ENCODE assay signal across 22 cellular contexts in genomic region chr3:127962937-127963336, GRCh38. TPM values are rescaled to one million over a fixed set of nuclear protein-coding genes. Genes with fewer than 3 reads are reported as not detected.
"Had no signal": no experiment of that assay in that cellular context is flagged by ENCODE, and none has a peak within 500 bp of the region (broad histone marks: within the 10 kb centered on the region; RNA-seq: fewer than 3 reads in every experiment).

No MANE protein-coding gene starts in this region.

- H3K27ac Mint-ChIP-seq: activated CD4-positive, alpha-beta memory T cell treated with anti-CD3 and anti-CD28 coated beads, Interleukin-2, amount 10 ng/mL, durations not matched to agents 7 days and 5 days; activated CD4-positive, alpha-beta T cell treated with anti-CD3 and anti-CD28 coated beads, Interleukin-2, amount 10 ng/mL, durations not matched to agents 24 days and 14 days; activated T-helper 17 cell treated with anti-CD3 and anti-CD28 coated beads, Interleukin-2, amount 50 U/mL, for 72 hours; natural killer cell treated with Interleukin-12 subunit alpha and Interleukin-12 subunit beta and Interleukin-15 and Interleukin-18, amount 100 ng/mL, for 72 hours; T-helper 17 cell had no signal

- H3K36me3 Mint-ChIP-seq: natural killer cell treated with Interleukin-12 subunit alpha and Interleukin-12 subunit beta and Interleukin-15 and Interleukin-18, amount 100 ng/mL, for 72 hours had no signal

- ATAC-seq: activated T-cell treated with anti-CD3 and anti-CD28 coated beads, Interleukin-2, amount 50 U/mL, for 4 hours; activated T-helper 17 cell treated with anti-CD3 and anti-CD28 coated beads, Interleukin-2, amount 50 U/mL, for 72 hours; esophagus mucosa; heart left ventricle; mucosa of descending colon; natural killer cell treated with Interleukin-12 subunit alpha and Interleukin-12 subunit beta and Interleukin-15 and Interleukin-18, amount 100 ng/mL, for 72 hours; stimulated activated naive CD8-positive, alpha-beta T cell treated with anti-CD3 and anti-CD28 coated beads, Interleukin-15, Interleukin-2, amounts not matched to agents 100 U/mL and 50 U/mL, for 24 hours; T-helper 17 cell had no signal

- H3K9me3 Mint-ChIP-seq: activated CD4-positive, alpha-beta memory T cell treated with anti-CD3 and anti-CD28 coated beads, Interleukin-2, amount 10 ng/mL, durations not matched to agents 7 days and 5 days; activated CD4-positive, alpha-beta T cell treated with anti-CD3 and anti-CD28 coated beads, Interleukin-2, amount 10 ng/mL, durations not matched to agents 24 days and 14 days; activated T-helper 17 cell treated with anti-CD3 and anti-CD28 coated beads, Interleukin-2, amount 50 U/mL, for 72 hours; natural killer cell treated with Interleukin-12 subunit alpha and Interleukin-12 subunit beta and Interleukin-15 and Interleukin-18, amount 100 ng/mL, for 72 hours had no signal

- DNase-seq: activated CD4-positive, alpha-beta memory T cell treated with anti-CD3 and anti-CD28 coated beads, Interleukin-2, amount 10 ng/mL, durations not matched to agents 7 days and 5 days; activated CD4-positive, alpha-beta T cell treated with anti-CD3 and anti-CD28 coated beads, Interleukin-2, amount 10 ng/mL, durations not matched to agents 24 days and 14 days; activated CD4-positive, CD25-positive, alpha-beta regulatory T cell treated with anti-CD3 and anti-CD28 coated beads, Interleukin-2, amount 50 U/mL, for 72 hours; activated gamma-delta T cell treated with Interleukin-2 at 50 U/mL for 16 hours; activated naive CD4-positive, alpha-beta T cell treated with anti-CD3 and anti-CD28 coated beads, Interleukin-2, amount 50 U/mL, for 16 hours; activated T-cell treated with anti-CD3 and anti-CD28 coated beads, Interleukin-2, amount 50 U/mL, for 4 hours; amniotic stem cell; central memory CD4-positive, alpha-beta T cell; foreskin fibroblast; heart left ventricle; hypothalamus; mucosa of descending colon; stimulated activated naive CD8-positive, alpha-beta T cell treated with anti-CD3 and anti-CD28 coated beads, Interleukin-15, Interleukin-2, amounts not matched to agents 100 U/mL and 50 U/mL, for 24 hours; T-helper 17 cell; T1000; trophoblast cell had no signal

- H3K4me1 Mint-ChIP-seq: activated CD4-positive, alpha-beta memory T cell treated with anti-CD3 and anti-CD28 coated beads, Interleukin-2, amount 10 ng/mL, durations not matched to agents 7 days and 5 days; activated CD4-positive, alpha-beta T cell treated with anti-CD3 and anti-CD28 coated beads, Interleukin-2, amount 10 ng/mL, durations not matched to agents 24 days and 14 days; activated T-helper 17 cell treated with anti-CD3 and anti-CD28 coated beads, Interleukin-2, amount 50 U/mL, for 72 hours; T-helper 17 cell had no signal

- H3K4me3 Mint-ChIP-seq: activated CD4-positive, alpha-beta memory T cell treated with anti-CD3 and anti-CD28 coated beads, Interleukin-2, amount 10 ng/mL, durations not matched to agents 7 days and 5 days; activated CD4-positive, alpha-beta T cell treated with anti-CD3 and anti-CD28 coated beads, Interleukin-2, amount 10 ng/mL, durations not matched to agents 24 days and 14 days; activated T-cell treated with anti-CD3 and anti-CD28 coated beads, Interleukin-2, amount 50 U/mL, for 4 hours; activated T-helper 17 cell treated with anti-CD3 and anti-CD28 coated beads, Interleukin-2, amount 50 U/mL, for 72 hours; natural killer cell treated with Interleukin-12 subunit alpha and Interleukin-12 subunit beta and Interleukin-15 and Interleukin-18, amount 100 ng/mL, for 72 hours; T-helper 17 cell had no signal

RNA-seq across cellular contexts. Expression of gene KBTBD12, which starts 47.9 kb away (rescaled TPM):
- total RNA-seq: activated CD4-positive, alpha-beta memory T cell treated with anti-CD3 and anti-CD28 coated beads, Interleukin-2, amount 10 ng/mL, durations not matched to agents 7 days and 5 days; activated CD4-positive, alpha-beta T cell treated with anti-CD3 and anti-CD28 coated beads, Interleukin-2, amount 10 ng/mL, durations not matched to agents 24 days and 14 days; activated T-helper 17 cell treated with anti-CD3 and anti-CD28 coated beads, Interleukin-2, amount 50 U/mL, for 72 hours; astrocyte; endothelial cell of umbilical vein; esophagus mucosa; natural killer cell treated with Interleukin-12 subunit alpha and Interleukin-12 subunit beta and Interleukin-15 and Interleukin-18, amount 100 ng/mL, for 72 hours; pulmonary artery endothelial cell had no signal
